In genomic region chr16:27819356-27819755, GRCh38 we compare ENCODE assay signal across 29 cellular contexts.
"Had no signal": no experiment of that assay in that cellular context is flagged by ENCODE, and none has a peak within 500 bp of the region (broad histone marks: within the 10 kb centered on the region; RNA-seq: fewer than 3 reads in every experiment).

No MANE protein-coding gene starts in this region.

- H3K27me3 ChIP-seq: colonic mucosa, foreskin keratinocyte, thyroid gland had no signal

- H3K4me1 ChIP-seq: colonic mucosa, esophagus muscularis mucosa, foreskin keratinocyte, heart right ventricle, parathyroid adenoma, psoas muscle, thyroid gland had no signal

- DNase-seq: central memory CD4-positive, alpha-beta T cell; colonic mucosa; effector CD8-positive, alpha-beta T cell; foreskin keratinocyte; glutamatergic neuron; heart right ventricle; hippocampal formation; kidney glomerular epithelial cell; left colon; left ventricle myocardium superior; mucosa of descending colon; naive B cell; psoas muscle; right cardiac atrium; stimulated activated CD4-positive, alpha-beta T cell treated with anti-CD3 and anti-CD28 coated beads, Interleukin-15, amount 100 ng/mL, for 24 hours; stimulated activated CD4-positive, alpha-beta T cell treated with anti-CD3 and anti-CD28 coated beads, Interleukin-2, amount 100 ng/mL, for 48 hours; stimulated activated naive CD4-positive, alpha-beta T cell; stimulated activated naive CD8-positive, alpha-beta T cell treated with anti-CD3 and anti-CD28 coated beads, Interleukin-15, amount 100 ng/mL, for 72 hours; thyroid gland; trophoblast cell had no signal

- H3K4me1 Mint-ChIP-seq: memory B cell; naive B cell; stimulated activated naive CD8-positive, alpha-beta T cell treated with anti-CD3 and anti-CD28 coated beads, Interleukin-15, amount 100 ng/mL, for 72 hours had no signal

- H3K27ac Mint-ChIP-seq: dendritic cell treated with granulocyte-macrophage colony-stimulating factor and Interleukin-4, amounts not matched to agents 40 ng/mL and 50 ng/mL, for 4 days; memory B cell; mesothelial cell of epicardium; natural killer cell treated with Interleukin-12 subunit alpha and Interleukin-12 subunit beta and Interleukin-15 and Interleukin-18, amount 100 ng/mL, for 72 hours; stimulated activated naive CD8-positive, alpha-beta T cell treated with anti-CD3 and anti-CD28 coated beads, Interleukin-15, amount 100 ng/mL, for 72 hours had no signal

- H3K9me3 ChIP-seq: colonic mucosa, esophagus muscularis mucosa, heart right ventricle, mucosa of descending colon, psoas muscle, thyroid gland had no signal

- H3K9me3 Mint-ChIP-seq: dendritic cell treated with granulocyte-macrophage colony-stimulating factor and Interleukin-4, amounts not matched to agents 40 ng/mL and 50 ng/mL, for 4 days; memory B cell; natural killer cell treated with Interleukin-12 subunit alpha and Interleukin-12 subunit beta and Interleukin-15 and Interleukin-18, amount 100 ng/mL, for 72 hours; neural crest cell; stimulated activated naive CD8-positive, alpha-beta T cell treated with anti-CD3 and anti-CD28 coated beads, Interleukin-15, amount 100 ng/mL, for 72 hours had no signal

- H3K36me3 Mint-ChIP-seq: memory B cell; mesothelial cell of epicardium; naive B cell; natural killer cell treated with Interleukin-12 subunit alpha and Interleukin-12 subunit beta and Interleukin-15 and Interleukin-18, amount 100 ng/mL, for 72 hours had no signal

- H3K36me3 ChIP-seq: colonic mucosa, esophagus muscularis mucosa, heart right ventricle, thyroid gland had no signal

- H3K4me3 Mint-ChIP-seq: dendritic cell treated with granulocyte-macrophage colony-stimulating factor and Interleukin-4, amounts not matched to agents 40 ng/mL and 50 ng/mL, for 4 days; memory B cell; mesothelial cell of epicardium; naive B cell; natural killer cell treated with Interleukin-12 subunit alpha and Interleukin-12 subunit beta and Interleukin-15 and Interleukin-18, amount 100 ng/mL, for 72 hours; neural crest cell; stimulated activated naive CD8-positive, alpha-beta T cell treated with anti-CD3 and anti-CD28 coated beads, Interleukin-15, amount 100 ng/mL, for 72 hours had no signal

- ATAC-seq: foreskin keratinocyte; heart right ventricle; left colon; left ventricle myocardium superior; mucosa of descending colon; natural killer cell treated with Interleukin-12 subunit alpha and Interleukin-12 subunit beta and Interleukin-15 and Interleukin-18, amount 100 ng/mL, for 72 hours; psoas muscle; right cardiac atrium; stimulated activated naive CD8-positive, alpha-beta T cell treated with anti-CD3 and anti-CD28 coated beads, Interleukin-15, amount 100 ng/mL, for 72 hours had no signal

- H3K9ac ChIP-seq: parathyroid adenoma had no signal

- H3K27ac ChIP-seq: colonic mucosa, esophagus muscularis mucosa, foreskin keratinocyte, heart right ventricle, parathyroid adenoma, psoas muscle, skin epidermis, thyroid gland had no signal

- H3K4me3 ChIP-seq: colonic mucosa, esophagus muscularis mucosa, heart right ventricle, lung, mucosa of descending colon, psoas muscle, skin epidermis, thyroid gland had no signal
